Comparison of ENCODE assay signal across 1 cellular context in the genomic region with DNA sequence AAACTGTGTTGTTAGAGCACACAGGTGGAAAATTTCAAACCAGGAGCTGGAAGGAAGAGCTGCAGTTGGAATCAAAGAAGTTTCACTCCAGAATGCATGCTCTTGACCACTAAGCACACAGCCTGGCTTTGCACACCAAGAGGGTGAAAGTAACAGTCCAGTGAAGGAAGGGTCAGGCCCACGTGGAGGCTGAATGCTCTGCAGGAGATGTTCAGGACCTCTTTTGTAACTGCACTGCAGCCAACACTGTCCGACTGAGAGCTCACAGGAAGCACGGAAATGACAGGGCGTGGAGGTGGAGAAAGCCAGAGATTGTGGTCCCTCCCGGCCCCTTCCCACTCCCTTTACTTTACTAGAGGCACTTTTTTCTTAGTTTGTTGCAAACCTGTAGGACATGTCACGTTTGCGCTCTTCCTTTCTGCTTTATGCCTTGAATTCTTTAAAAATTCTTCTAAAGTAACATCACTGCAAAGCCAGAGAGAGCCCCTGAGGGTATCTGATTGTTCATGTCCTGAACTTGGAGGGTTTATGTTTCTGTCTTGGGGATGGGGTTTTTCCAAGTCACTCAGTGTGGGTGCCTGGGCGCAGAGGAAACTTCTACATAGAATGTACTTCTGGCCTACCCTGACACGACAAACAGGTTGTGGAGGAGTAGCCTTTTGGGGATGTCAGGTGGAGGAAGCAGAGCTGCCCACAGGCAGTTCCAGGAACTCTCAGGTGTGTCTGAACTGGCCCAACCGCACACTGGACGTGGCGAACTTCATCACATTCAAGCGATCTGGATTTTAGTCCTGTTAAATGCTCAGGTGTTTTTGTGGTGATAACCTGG.
TF ChIP-seq lines count a peak whose summit lies in the region.

No MANE protein-coding gene starts in this region.

TF ChIP-seq in IMR-90, 13 proteins besides CTCF, POLR2A, EP300 and RAD21:
- TF ChIP-seq MXI1 (IDR thresholded peaks at IDR 0.05; ENCODE audit: borderline replicate concordance, low read depth, low read length) (no peak), RCOR1 (IDR thresholded peaks at IDR 0.05; ENCODE audit: insufficient replicate concordance, low read length) (no peak)
